12 cellular contexts compared by ENCODE assay signal in the genomic region with DNA sequence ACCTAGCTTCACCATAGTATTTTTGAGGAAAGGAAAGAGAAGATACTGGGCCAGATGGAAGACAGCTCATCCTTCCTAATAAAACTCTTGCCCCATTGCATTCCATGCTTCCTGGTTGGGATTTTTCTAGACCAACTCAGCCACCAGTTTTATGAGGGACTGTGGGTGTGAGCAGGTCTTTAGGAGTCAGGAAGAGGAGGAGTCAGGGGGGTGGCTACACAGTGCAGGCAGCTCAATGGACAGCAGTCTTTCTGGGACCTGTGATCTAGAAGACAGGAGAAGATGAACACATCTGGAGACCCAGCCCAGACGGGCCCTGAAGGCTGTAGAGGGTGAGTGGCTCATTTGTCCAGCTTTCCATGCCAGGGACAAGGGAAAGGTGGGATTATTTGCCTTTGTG. TPM values are rescaled to one million over a fixed set of nuclear protein-coding genes. Genes with fewer than 3 reads are reported as not detected.
DNase-seq lines count a peak whose midpoint lies in the region; ATAC-seq and TF ChIP-seq lines count a peak whose summit lies in the region.
"Had no signal": no experiment of that assay in that cellular context is flagged by ENCODE, and none has a peak within 500 bp of the region (broad histone marks: within the 10 kb centered on the region; RNA-seq: fewer than 3 reads in every experiment).

A gene with protein sequence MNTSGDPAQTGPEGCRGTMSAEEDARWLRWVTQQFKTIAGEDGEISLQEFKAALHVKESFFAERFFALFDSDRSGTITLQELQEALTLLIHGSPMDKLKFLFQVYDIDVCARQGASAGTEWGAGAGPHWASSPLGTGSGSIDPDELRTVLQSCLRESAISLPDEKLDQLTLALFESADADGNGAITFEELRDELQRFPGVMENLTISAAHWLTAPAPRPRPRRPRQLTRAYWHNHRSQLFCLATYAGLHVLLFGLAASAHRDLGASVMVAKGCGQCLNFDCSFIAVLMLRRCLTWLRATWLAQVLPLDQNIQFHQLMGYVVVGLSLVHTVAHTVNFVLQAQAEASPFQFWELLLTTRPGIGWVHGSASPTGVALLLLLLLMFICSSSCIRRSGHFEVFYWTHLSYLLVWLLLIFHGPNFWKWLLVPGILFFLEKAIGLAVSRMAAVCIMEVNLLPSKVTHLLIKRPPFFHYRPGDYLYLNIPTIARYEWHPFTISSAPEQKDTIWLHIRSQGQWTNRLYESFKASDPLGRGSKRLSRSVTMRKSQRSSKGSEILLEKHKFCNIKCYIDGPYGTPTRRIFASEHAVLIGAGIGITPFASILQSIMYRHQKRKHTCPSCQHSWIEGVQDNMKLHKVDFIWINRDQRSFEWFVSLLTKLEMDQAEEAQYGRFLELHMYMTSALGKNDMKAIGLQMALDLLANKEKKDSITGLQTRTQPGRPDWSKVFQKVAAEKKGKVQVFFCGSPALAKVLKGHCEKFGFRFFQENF (plus strand): TSS at position 242 of the 400 bp plus-strand sequence. CDS start 41 bp downstream, at position 283.

- ATAC-seq in GM21447 (IDR thresholded peaks at IDR 0.05; ENCODE audit: unreplicated experiment): no peak
- ATAC-seq: activated T-helper 17 cell treated with anti-CD3 and anti-CD28 coated beads, Interleukin-2, amount 50 U/mL, for 72 hours; left cardiac atrium had no signal

- peak within 1 kb of the TSS; percentile 46 for H3K4me3 ChIP-seq in fibroblast of villous mesenchyme (ENCODE audit: low read depth, low read length)
- H3K4me3 ChIP-seq: skin epidermis had no signal

- TF ChIP-seq CTCF in fibroblast of villous mesenchyme (IDR thresholded peaks at IDR 0.05; ENCODE audit: insufficient read depth, low read depth, low read length): no peak

- DNase-seq in DMS 273 (lab: John Stamatoyannopoulos, UW; ENCODE audit: unreplicated experiment) (peak; percentile 27), DMS 273 treated with DMSO at 0.1 percent for 48 hours (lab: John Stamatoyannopoulos, UW) (no peak), RKO (ENCODE audit: low spot score) (peak; percentile 15), fibroblast of villous mesenchyme (ENCODE audit: low read depth) (peak; percentile 95), stromal cell of bone marrow (ENCODE audit: low read depth) (peak; percentile 47), NCI-H748 (lab: John Stamatoyannopoulos, UW; ENCODE audit: unreplicated experiment) (no peak), HPDE6-E6E7 (ENCODE audit: extremely low spot score) (no peak)
- DNase-seq: left cardiac atrium, NCI-H1436 treated with DMSO at 0.1 percent for 48 hours had no signal

RNA-seq across cellular contexts. Expression of the gene that starts here (rescaled TPM):
- 0.43 and 0.64 TPM in 2 replicates for total RNA-seq in fibroblast of villous mesenchyme
- total RNA-seq: activated T-helper 17 cell treated with anti-CD3 and anti-CD28 coated beads, Interleukin-2, amount 50 U/mL, for 72 hours had no signal

Comparison
In these comparisons a context has a peak if more than half of its experiments do, and no peak if none do; other contexts are left out.
1. DNase-seq: peak in DMS 273 (single experiment), RKO (single experiment) and stromal cell of bone marrow (single experiment); none in DMS 273 treated with DMSO at 0.1 percent for 48 hours (single experiment), NCI-H748 (single experiment) and HPDE6-E6E7 (single experiment).
2. Peak in DNase-seq and H3K4me3 ChIP-seq in fibroblast of villous mesenchyme; RNA of the gene not detected or under 1 TPM.